1 cellular context compared by ENCODE assay signal in the genomic region with DNA sequence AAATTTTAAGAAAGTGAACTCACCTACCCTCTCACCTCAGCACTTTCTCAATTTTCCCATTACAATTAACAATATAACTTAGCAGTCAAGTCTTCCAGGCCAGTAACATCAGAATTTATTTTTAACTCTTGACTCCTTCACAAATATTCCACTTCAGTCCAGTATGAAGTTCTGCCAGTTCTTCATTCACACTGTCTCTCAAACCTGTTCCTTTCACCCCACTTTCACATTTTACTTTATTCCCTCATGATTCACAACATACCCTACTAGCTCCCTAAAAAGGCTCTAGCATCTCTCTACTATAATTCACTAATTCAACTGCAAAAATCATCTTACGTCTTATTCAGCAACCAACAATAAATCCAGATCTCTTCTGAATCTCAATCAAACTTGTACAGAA.
TF ChIP-seq lines count a peak whose summit lies in the region.

No MANE protein-coding gene starts in this region.

TF ChIP-seq in H1, 55 proteins besides CTCF, POLR2A, EP300 and RAD21:
- TF ChIP-seq NANOG (IDR thresholded peaks at IDR 0.05; ENCODE audit: insufficient read depth, low read depth, low read length, poor library complexity, severe bottlenecking): no peak
- no peak for TF ChIP-seq RNF2 (IDR thresholded peaks at IDR 0.05; ENCODE audit: borderline replicate concordance, low read depth, low read length, missing control alignments, poor library complexity, severe bottlenecking)
- no peak for TF ChIP-seq RXRA (IDR thresholded peaks at IDR 0.05; ENCODE audit: insufficient read depth, low read depth, low read length)
- no peak for TF ChIP-seq SRF (IDR thresholded peaks at IDR 0.05; ENCODE audit: low read depth, low read length)
- no peak for TF ChIP-seq SIN3A (conservative IDR thresholded peaks at IDR 0.05 in 1 of 2, IDR thresholded peaks at IDR 0.05 in 1 of 2; ENCODE audit: low read depth in 1 of 2, low read length in 2 of 2)
- no peak for TF ChIP-seq SP2 (IDR thresholded peaks at IDR 0.05; ENCODE audit: low read length)
- no peak for TF ChIP-seq TBP (IDR thresholded peaks at IDR 0.05; ENCODE audit: low read depth, low read length)
- no peak for TF ChIP-seq ZNF274 (IDR thresholded peaks at IDR 0.05; ENCODE audit: borderline replicate concordance, extremely low read depth, low read length)
- TF ChIP-seq CBX5 (IDR thresholded peaks at IDR 0.05; ENCODE audit: low read depth, low read length): no peak
- TF ChIP-seq E2F6 (IDR thresholded peaks at IDR 0.05): no peak
- no peak for TF ChIP-seq TEAD4 (IDR thresholded peaks at IDR 0.05; ENCODE audit: low read depth, low read length)
- TF ChIP-seq, protein P1, sequence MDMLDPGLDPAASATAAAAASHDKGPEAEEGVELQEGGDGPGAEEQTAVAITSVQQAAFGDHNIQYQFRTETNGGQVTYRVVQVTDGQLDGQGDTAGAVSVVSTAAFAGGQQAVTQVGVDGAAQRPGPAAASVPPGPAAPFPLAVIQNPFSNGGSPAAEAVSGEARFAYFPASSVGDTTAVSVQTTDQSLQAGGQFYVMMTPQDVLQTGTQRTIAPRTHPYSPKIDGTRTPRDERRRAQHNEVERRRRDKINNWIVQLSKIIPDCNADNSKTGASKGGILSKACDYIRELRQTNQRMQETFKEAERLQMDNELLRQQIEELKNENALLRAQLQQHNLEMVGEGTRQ (IDR thresholded peaks at IDR 0.05; ENCODE audit: low read length): no peak
- TF ChIP-seq EGR1 (IDR thresholded peaks at IDR 0.05; ENCODE audit: borderline replicate concordance, low read depth, low read length): no peak
- TF ChIP-seq, protein P2, sequence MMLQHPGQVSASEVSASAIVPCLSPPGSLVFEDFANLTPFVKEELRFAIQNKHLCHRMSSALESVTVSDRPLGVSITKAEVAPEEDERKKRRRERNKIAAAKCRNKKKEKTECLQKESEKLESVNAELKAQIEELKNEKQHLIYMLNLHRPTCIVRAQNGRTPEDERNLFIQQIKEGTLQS (IDR thresholded peaks at IDR 0.05; ENCODE audit: insufficient read depth, low read depth, low read length): no peak
- no peak for TF ChIP-seq EZH2 (IDR thresholded peaks at IDR 0.05; ENCODE audit: low read depth, low read length, severe bottlenecking)
